ENCODE assay signal across 25 cellular contexts in genomic region chr9:23672121-23672520, GRCh38.
"Had no signal": no experiment of that assay in that cellular context is flagged by ENCODE, and none has a peak within 500 bp of the region (broad histone marks: within the 10 kb centered on the region; RNA-seq: fewer than 3 reads in every experiment).

No MANE protein-coding gene starts in this region.

- H3K4me3 ChIP-seq: adrenal gland, K562, PC-9 had no signal

- H3K9me3 ChIP-seq: adrenal gland had no signal

- H3K27ac ChIP-seq: adrenal gland, PC-9, RWPE1, VCaP had no signal

- ATAC-seq: activated CD8-positive, alpha-beta T cell treated with anti-CD3 and anti-CD28 coated beads for 36 hours; activated T-cell treated with anti-CD3 and anti-CD28 coated beads, Interleukin-2, amount 50 U/mL, for 72 hours; K562; Right ventricle myocardium inferior had no signal

- DNase-seq: activated CD4-positive, alpha-beta T cell treated with anti-CD3 and anti-CD28 coated beads, Interleukin-2, amount 10 ng/mL, durations not matched to agents 24 days and 14 days; activated CD4-positive, alpha-beta T cell treated with anti-CD3 and anti-CD28 coated beads, Interleukin-2, amount 50 U/mL, for 4 hours; activated CD8-positive, alpha-beta T cell treated with anti-CD3 and anti-CD28 coated beads for 36 hours; activated gamma-delta T cell; activated naive CD4-positive, alpha-beta T cell treated with Interleukin-2 at 50 U/mL for 16 hours; activated T-cell treated with anti-CD3 and anti-CD28 coated beads, Interleukin-2, amount 50 U/mL, for 1 hour; activated T-cell treated with anti-CD3 and anti-CD28 coated beads, Interleukin-2, amount 50 U/mL, for 72 hours; cerebellar nuclear complex; NCI-H1105; NCI-H1417 treated with DMSO at 0.1 percent for 48 hours; NCI-H1930; NCI-H2081 treated with DMSO at 0.1 percent for 48 hours; NCI-H2227 treated with DMSO at 0.1 percent for 48 hours; NK-92 treated with Interleukin-12 subunit alpha and Interleukin-12 subunit beta, amount 100 ng/mL, for 24 hours; PC-9; SIG-M5; SW 1271; T-helper 1 cell; T-helper 2 cell; T-helper 9 cell had no signal

- H3K36me3 ChIP-seq: adrenal gland had no signal

- H3K27me3 ChIP-seq: adrenal gland had no signal
